10 cellular contexts compared by ENCODE assay signal in the genomic region with DNA sequence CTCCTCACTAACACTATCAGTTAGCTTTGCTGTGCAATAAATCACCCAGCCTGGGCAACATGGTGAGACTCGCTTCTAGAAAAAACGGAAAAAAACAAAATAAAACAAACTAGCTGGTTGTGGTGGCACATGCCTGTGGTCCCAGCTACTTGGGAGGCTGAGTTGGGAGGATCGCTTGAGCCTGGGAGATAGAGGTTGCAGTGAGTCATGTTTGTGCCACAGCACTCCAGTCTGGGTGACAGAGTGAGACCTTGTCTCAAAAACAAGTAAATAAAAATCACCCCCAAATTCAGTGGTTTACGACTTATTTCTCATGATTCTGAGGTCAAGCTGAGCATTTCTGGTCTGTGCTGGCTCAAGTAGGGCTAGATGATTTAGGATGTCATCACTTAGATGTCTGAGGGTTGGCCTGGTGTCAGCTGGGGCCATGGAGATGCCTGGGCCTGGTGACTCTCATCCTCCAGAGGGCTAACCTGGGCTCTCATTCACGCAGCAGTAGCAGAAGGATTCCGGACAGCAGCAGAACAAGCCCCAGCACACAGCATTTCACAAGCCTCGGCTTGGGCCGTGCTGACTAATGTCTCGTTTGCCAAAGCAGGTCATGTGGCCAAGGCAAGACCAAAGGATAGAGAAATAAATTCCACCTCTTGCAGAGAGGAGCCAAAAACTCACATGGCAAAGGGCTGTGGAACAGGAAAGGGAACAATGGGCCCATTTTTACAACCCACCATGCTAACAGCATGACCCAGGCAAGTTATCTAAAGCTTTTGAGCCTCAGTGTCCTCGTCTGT. TPM values are rescaled to one million over a fixed set of nuclear protein-coding genes. Genes with fewer than 3 reads are reported as not detected.
DNase-seq lines count a peak whose midpoint lies in the region; ATAC-seq and TF ChIP-seq lines count a peak whose summit lies in the region.
"Had no signal": no experiment of that assay in that cellular context is flagged by ENCODE, and none has a peak within 500 bp of the region (broad histone marks: within the 10 kb centered on the region; RNA-seq: fewer than 3 reads in every experiment).

No MANE protein-coding gene starts in this region.

- TF ChIP-seq RAD21 in IMR-90 (IDR thresholded peaks at IDR 0.05; ENCODE audit: low read length): no peak

- BruUV-seq in IMR-90 (replicated peaks; lab: Mats Ljungman, UMichigan): no TSS peak

- H4K5ac ChIP-seq in IMR-90 (ENCODE audit: low read depth, low read length) (no peak overlapping the region), H9 (ENCODE audit: insufficient read length, low read depth, low read length) (no peak overlapping the region)

- H2BK20ac ChIP-seq in IMR-90 (ENCODE audit: low read depth, low read length): no peak overlapping the region
- H2BK20ac ChIP-seq in H9 (ENCODE audit: low read depth, low read length, poor library complexity, severe bottlenecking): no peak overlapping the region

- TF ChIP-seq POLR2A in IMR-90 (IDR thresholded peaks at IDR 0.05; ENCODE audit: low read depth, low read length) (no peak), tibial nerve (IDR thresholded peaks at IDR 0.05) (no peak)

- no peak for TF ChIP-seq CTCF in IMR-90 (conservative IDR thresholded peaks at IDR 0.05; ENCODE audit: low read depth, low read length)
- no peak for TF ChIP-seq CTCF in choroid plexus epithelial cell (conservative IDR thresholded peaks at IDR 0.05; ENCODE audit: low read depth, low read length)
- no peak for TF ChIP-seq CTCF in tibial nerve (IDR thresholded peaks at IDR 0.05)
- TF ChIP-seq CTCF in H9 (conservative IDR thresholded peaks at IDR 0.05): no peak
- TF ChIP-seq CTCF in activated CD8-positive, alpha-beta T cell treated with anti-CD3 and anti-CD28 coated beads for 36 hours (IDR thresholded peaks at IDR 0.05): no peak

- CTCF ChIA-PET in IMR-90 (lab: Yijun Ruan, JAX): no interaction called here
- CTCF ChIA-PET in activated CD8-positive, alpha-beta T cell treated with anti-CD3 and anti-CD28 coated beads for 36 hours (lab: Charles Lee): no interaction called here

- no peak overlapping the region for H2AK9ac ChIP-seq in IMR-90 (replicated peaks; ENCODE audit: low read depth, low read length, poor library complexity)

- H3K9ac ChIP-seq in IMR-90 (ENCODE audit: low read depth, low read length) (no peak overlapping the region), H9 (ENCODE audit: extremely low read depth, insufficient read length, low read length) (no peak overlapping the region)

- no peak overlapping the region for H2BK15ac ChIP-seq in IMR-90 (ENCODE audit: low read depth, low read length)
- H2BK15ac ChIP-seq in H9 (ENCODE audit: low read depth, low read length): no peak overlapping the region

- H3K4me2 ChIP-seq in IMR-90 (ENCODE audit: low read depth, low read length) (no peak overlapping the region), H9 (ENCODE audit: insufficient read depth, insufficient read length, low read length) (no peak overlapping the region)

- H3K27me3 ChIP-seq in IMR-90 (ENCODE audit: control insufficient read depth, insufficient read depth, low read length) (peaks cover 4% of the 10 kb centered on the region; the same call in 1 of the 2 replicates), tibial nerve (no peaks in the 10 kb centered on the region), H9 (ENCODE audit: insufficient read depth, low read length) (no peaks in the 10 kb centered on the region)
- H3K27me3 ChIP-seq: Peyer's patch had no signal

- H3K79me1 ChIP-seq in IMR-90 (ENCODE audit: low read depth in 1 of 2, low read length in 2 of 2): no peaks in the 10 kb centered on the region
- no peaks in the 10 kb centered on the region for H3K79me1 ChIP-seq in H9 (ENCODE audit: insufficient read depth, low read depth, low read length, poor library complexity, severe bottlenecking)

- H2BK12ac ChIP-seq in H9 (ENCODE audit: insufficient read length, low read depth, low read length): no peak overlapping the region

- H3K4me3 ChIP-seq in IMR-90 (ENCODE audit: insufficient read depth, low read depth, low read length) (no peak overlapping the region), choroid plexus epithelial cell (ENCODE audit: low read depth, low read length) (no peak overlapping the region), tibial nerve (no peak overlapping the region)
- H3K4me3 ChIP-seq: Peyer's patch had no signal

- no peaks in the 10 kb centered on the region for H3K9me3 Mint-ChIP-seq in H9
- no peaks in the 10 kb centered on the region for H3K9me3 Mint-ChIP-seq in activated CD8-positive, alpha-beta T cell treated with anti-CD3 and anti-CD28 coated beads for 36 hours

- no peaks in the 10 kb centered on the region; a peak in 1 of 7 replicates for H3K36me3 Mint-ChIP-seq in H9 (ENCODE audit: insufficient read depth in 1 of 3, low read depth in 3 of 3)
- H3K36me3 Mint-ChIP-seq in activated CD8-positive, alpha-beta T cell treated with anti-CD3 and anti-CD28 coated beads for 36 hours (ENCODE audit: low read depth): no peaks in the 10 kb centered on the region

- H3K14ac ChIP-seq in IMR-90 (replicated peaks; ENCODE audit: low read depth, low read length): no peak overlapping the region
- no peak overlapping the region for H3K14ac ChIP-seq in H9 (ENCODE audit: insufficient read depth, low read length)

- intact Hi-C loops in IMR-90 (cut with micrococcal nuclease): no loop called here
- intact Hi-C loops in activated CD8-positive, alpha-beta T cell treated with anti-CD3 and anti-CD28 coated beads for 36 hours (cut with micrococcal nuclease): no loop called here

- H3K9me3 ChIP-seq in IMR-90 (ENCODE audit: control insufficient read depth, insufficient read depth, low read length) (no peaks in the 10 kb centered on the region), tibial nerve (no peaks in the 10 kb centered on the region), H9 (ENCODE audit: control insufficient read depth, low read depth, low read length) (no peaks in the 10 kb centered on the region)
- H3K9me3 ChIP-seq: Peyer's patch had no signal

- H3K27me3 Mint-ChIP-seq in H9 (ENCODE audit: low read depth): no peaks in the 10 kb centered on the region
- H3K27me3 Mint-ChIP-seq in activated CD8-positive, alpha-beta T cell treated with anti-CD3 and anti-CD28 coated beads for 36 hours: peaks cover 11% of the 10 kb centered on the region

- H2AFZ ChIP-seq in IMR-90 (replicated peaks; ENCODE audit: low read length, poor library complexity) (peak overlapping the region; percentile 67), H9 (ENCODE audit: low read length) (no peak overlapping the region)

- no peaks in the 10 kb centered on the region for H3K79me2 ChIP-seq in H9 (ENCODE audit: insufficient read depth, low read length)

- no peak overlapping the region for H3K23ac ChIP-seq in IMR-90 (ENCODE audit: low read depth, low read length)
- H3K23ac ChIP-seq in H9 (ENCODE audit: insufficient read length, low read depth, low read length): no peak overlapping the region

- ATAC-seq in IMR-90 (ENCODE audit: low read depth) (peak; percentile 81), left lobe of liver (peak; percentile 98), HG02571 (IDR thresholded peaks at IDR 0.05; ENCODE audit: unreplicated experiment) (no peak)
- no peak for ATAC-seq in activated CD8-positive, alpha-beta T cell treated with anti-CD3 and anti-CD28 coated beads for 36 hours

- no peak overlapping the region for H4K8ac ChIP-seq in IMR-90 (ENCODE audit: low read depth in 2 of 2, low read length in 2 of 2)
- no peak overlapping the region for H4K8ac ChIP-seq in H9 (replicated peaks; ENCODE audit: insufficient read length, low read depth, low read length)

- H2BK5ac ChIP-seq in IMR-90 (ENCODE audit: low read depth, low read length, poor library complexity, severe bottlenecking) (no peak overlapping the region), H9 (ENCODE audit: insufficient read length, low read length) (no peak overlapping the region)

- peaks cover 9% of the 10 kb centered on the region for H3K9me1 ChIP-seq in IMR-90 (ENCODE audit: insufficient read depth, low read length)

- H3K4me1 ChIP-seq in IMR-90 (ENCODE audit: control insufficient read depth, insufficient read depth, low read length) (peaks cover 10% of the 10 kb centered on the region; the same call in 1 of the 2 replicates), tibial nerve (peaks cover 0 to 2% (median 0%) of the 10 kb centered on the region in 4 donors), H9 (ENCODE audit: insufficient read depth, low read length) (no peaks in the 10 kb centered on the region; the same call in 1 of the 2 replicates)

- WGBS in IMR-90 (ENCODE audit: extremely low coverage in 2 of 2, insufficient read length in 1 of 2), 2 experiments: no CpG with 5 or more reads among the region's 10 CpGs
- 53 to 59% methylated on average over 10 of the region's 10 CpGs for WGBS in tibial nerve, 2 donors
- no CpG with 5 or more reads among the region's 10 CpGs for WGBS in H9 (ENCODE audit: extremely low coverage, insufficient read length, low lambda C conversion rate)

- no peak overlapping the region for H3T11ph ChIP-seq in H9 (ENCODE audit: low read length)

- dilution Hi-C loops in IMR-90 (cut with HindIII; ENCODE audit: low sequenced_read_pairs, unreplicated experiment): no loop called here

- no peak overlapping the region for H3K4ac ChIP-seq in IMR-90 (ENCODE audit: low read depth, low read length)
- H3K4ac ChIP-seq in H9 (ENCODE audit: low read depth, low read length): no peak overlapping the region

- H3K18ac ChIP-seq in IMR-90 (ENCODE audit: low read depth, low read length) (no peak overlapping the region), H9 (ENCODE audit: insufficient read length, low read depth, low read length) (no peak overlapping the region)

- TF ChIP-seq EP300 in tibial nerve (IDR thresholded peaks at IDR 0.05): peak in 1 of 2 donors; percentile 66

- H3K36me3 ChIP-seq in IMR-90 (ENCODE audit: control insufficient read depth, insufficient read depth, low read length): no peaks in the 10 kb centered on the region
- no peaks in the 10 kb centered on the region for H3K36me3 ChIP-seq in tibial nerve
- H3K36me3 ChIP-seq: Peyer's patch had no signal

- peak overlapping the region in 1 of 3 experiments; percentile 63; a peak in 3 of 7 replicates for H3K27ac Mint-ChIP-seq in H9
- no peak overlapping the region for H3K27ac Mint-ChIP-seq in activated CD8-positive, alpha-beta T cell treated with anti-CD3 and anti-CD28 coated beads for 36 hours

- H4K20me1 ChIP-seq in IMR-90 (ENCODE audit: insufficient read depth, low read length): no peaks in the 10 kb centered on the region
- H4K20me1 ChIP-seq in H9 (ENCODE audit: control insufficient read depth, insufficient read depth, insufficient read length): no peaks in the 10 kb centered on the region

- peaks cover 23 to 31% of the 10 kb centered on the region in 2 experiments for H3K4me1 Mint-ChIP-seq in H9
- peaks cover 1% of the 10 kb centered on the region for H3K4me1 Mint-ChIP-seq in activated CD8-positive, alpha-beta T cell treated with anti-CD3 and anti-CD28 coated beads for 36 hours (ENCODE audit: low read depth)

- H3K4me3 Mint-ChIP-seq in H9: no peak overlapping the region; a peak in 1 of 5 replicates
- no peak overlapping the region for H3K4me3 Mint-ChIP-seq in activated CD8-positive, alpha-beta T cell treated with anti-CD3 and anti-CD28 coated beads for 36 hours

- H2BK120ac ChIP-seq in IMR-90 (ENCODE audit: low read depth, low read length): no peak overlapping the region
- no peak overlapping the region for H2BK120ac ChIP-seq in H9 (ENCODE audit: low read depth, low read length, poor library complexity, severe bottlenecking)

- POLR2A ChIA-PET in IMR-90 (lab: Charles Lee; ENCODE audit: unreplicated experiment): no interaction called here
- POLR2A ChIA-PET in activated CD8-positive, alpha-beta T cell treated with anti-CD3 and anti-CD28 coated beads for 36 hours (lab: Charles Lee): interaction anchor here (0.5 to 0.6 kb wide), 2 partner anchors 64 to 445 kb away, joined by 3 read pairs; no protein-coding TSS in a partner anchor

- no peaks in the 10 kb centered on the region for H3K23me2 ChIP-seq in H9 (ENCODE audit: insufficient read length, low read depth, low read length, poor library complexity, severe bottlenecking)

- DNase-seq in IMR-90: peak; percentile 69
- peak; percentile 97 for DNase-seq in choroid plexus epithelial cell (ENCODE audit: low read depth)
- DNase-seq in left lobe of liver (ENCODE audit: low spot score): peak; percentile 87
- peak; percentile 48 to 72 for DNase-seq in tibial nerve (ENCODE audit: low spot score in 2 of 2)
- DNase-seq in H9: no peak
- no peak for DNase-seq in NCI-H2227 (lab: John Stamatoyannopoulos, UW; ENCODE audit: unreplicated experiment)
- no peak for DNase-seq in activated CD8-positive, alpha-beta T cell treated with anti-CD3 and anti-CD28 coated beads for 36 hours

- no peak overlapping the region for H3K56ac ChIP-seq in IMR-90 (ENCODE audit: extremely low read depth, insufficient read depth, low read length)
- H3K56ac ChIP-seq in H9 (ENCODE audit: insufficient read length, low read depth, low read length): no peak overlapping the region

- H3K27ac ChIP-seq in IMR-90 (ENCODE audit: insufficient read depth, low read length) (no peak overlapping the region), tibial nerve (peak overlapping the region in 1 of 4 donors; percentile 37), H9 (ENCODE audit: insufficient read length, low read depth, low read length) (no peak overlapping the region)
- H3K27ac ChIP-seq: Peyer's patch had no signal

- in situ Hi-C loops in IMR-90 (cut with MboI; ENCODE audit: low sequenced_read_pairs): no loop called here

- H2AK5ac ChIP-seq in IMR-90 (ENCODE audit: low read depth, low read length) (no peak overlapping the region; the same call in 1 of the 2 replicates), H9 (ENCODE audit: insufficient read length, low read length) (no peak overlapping the region)

- H4K91ac ChIP-seq in IMR-90 (ENCODE audit: insufficient read depth, low read depth, low read length): no peak overlapping the region
- no peak overlapping the region for H4K91ac ChIP-seq in H9 (ENCODE audit: insufficient read length, low read depth, low read length)

RNA-seq across cellular contexts. Expression of a gene that starts 32.5 kb away (rescaled TPM):
- total RNA-seq in IMR-90 (2012; rRNA removed): 7.2 and 8.1 TPM in 2 replicates
- polyA plus RNA-seq in IMR-90 (2012; rRNA removed): 7.1 and 9.3 TPM in 2 replicates
- polyA plus RNA-seq in IMR-90 (2012; cell fraction: cytosol; rRNA removed): 2.2 and 2.3 TPM in 2 replicates
- polyA plus RNA-seq in IMR-90 (2012; cell fraction: nucleus; rRNA removed; ENCODE audit: low replicate concordance): 4.7 and 13.8 TPM in 2 replicates
- 5.7 TPM for total RNA-seq in left lobe of liver
- total RNA-seq in tibial nerve: 10 to 100 TPM in 1 of 4 donors, 1 to 10 TPM in 3; 4.6 to 14.7 (median 8.7) TPM
- 47.7 and 48.9 TPM in 2 replicates for total RNA-seq in H9 (2021)
- total RNA-seq in activated CD8-positive, alpha-beta T cell treated with anti-CD3 and anti-CD28 coated beads for 36 hours: 10 to 100 TPM; 28.2 to 30.5 TPM

RNA-seq across cellular contexts. Expression of a gene that starts 32.7 kb away (rescaled TPM):
- total RNA-seq in IMR-90 (2012; rRNA removed) (65.4 and 85.0 TPM in 2 replicates), left lobe of liver (29.2 TPM), tibial nerve (100 to 1,000 TPM in 2 of 4 donors, 10 to 100 TPM in 2; 79.8 to 128 (median 100) TPM), H9 (2021) (179 and 194 TPM in 2 replicates)
- 76.7 and 92.8 TPM in 2 replicates for polyA plus RNA-seq in IMR-90 (2012; rRNA removed)
- 36.7 and 37.4 TPM in 2 replicates for polyA plus RNA-seq in IMR-90 (2012; cell fraction: cytosol; rRNA removed)
- 163 and 192 TPM in 2 replicates for polyA plus RNA-seq in IMR-90 (2012; cell fraction: nucleus; rRNA removed; ENCODE audit: low replicate concordance)
- 100 to 1,000 TPM; 222 to 249 TPM for total RNA-seq in activated CD8-positive, alpha-beta T cell treated with anti-CD3 and anti-CD28 coated beads for 36 hours

RNA-seq across cellular contexts. Expression of a gene that starts 56.4 kb away (rescaled TPM):
- not detected in 2 replicates for total RNA-seq in IMR-90 (2012; rRNA removed)
- polyA plus RNA-seq in IMR-90 (2012; rRNA removed): not detected in 2 replicates
- not detected in 2 replicates for polyA plus RNA-seq in IMR-90 (2012; cell fraction: cytosol; rRNA removed)
- not detected in 2 replicates for polyA plus RNA-seq in IMR-90 (2012; cell fraction: nucleus; rRNA removed; ENCODE audit: low replicate concordance)
- total RNA-seq in left lobe of liver: 0.18 TPM
- not detected for total RNA-seq in tibial nerve
- total RNA-seq in H9 (2021): 5.8 and 6.4 TPM in 2 replicates
- total RNA-seq in activated CD8-positive, alpha-beta T cell treated with anti-CD3 and anti-CD28 coated beads for 36 hours: not detected
- total RNA-seq: mesenteric fat pad had no signal

Comparison
In these comparisons a context has a peak if more than half of its experiments do, and no peak if none do; other contexts are left out.
1. ATAC-seq: peak in IMR-90 (single experiment) and left lobe of liver (single experiment); none in activated CD8-positive, alpha-beta T cell treated with anti-CD3 and anti-CD28 coated beads for 36 hours (single experiment) and HG02571 (single experiment).
2. DNase-seq: peak in IMR-90 (single experiment), choroid plexus epithelial cell (single experiment), left lobe of liver (single experiment) and tibial nerve (2 of 2); none in H9 (single experiment), NCI-H2227 (single experiment) and activated CD8-positive, alpha-beta T cell treated with anti-CD3 and anti-CD28 coated beads for 36 hours (single experiment).